In genomic region chr1:22259581-22260282, GRCh38 we compare ENCODE assay signal across 13 cellular contexts.
A peak's percentile ranks its signal among the peaks of the same experiment; 100 is the strongest.
DNase-seq lines count a peak whose midpoint lies in the region; ATAC-seq and TF ChIP-seq lines count a peak whose summit lies in the region.
"Had no signal": no experiment of that assay in that cellular context is flagged by ENCODE, and none has a peak within 500 bp of the region (broad histone marks: within the 10 kb centered on the region; RNA-seq: fewer than 3 reads in every experiment).

No MANE protein-coding gene starts in this region.

- H3K9ac ChIP-seq in trophoblast cell (ENCODE audit: low read length), result no peak overlapping the region

- H3K4me3 Mint-ChIP-seq in activated CD4-positive, alpha-beta T cell treated with anti-CD3 and anti-CD28 coated beads for 36 hours, result no peak overlapping the region
- H3K4me3 Mint-ChIP-seq: CD4-positive, CD25-positive, alpha-beta regulatory T cell; T-helper 1 cell treated with Interleukin-12 subunit alpha and Interleukin-12 subunit beta and Interleukin-4 antibody, amounts not matched to agents 30 μg/mL and 1 μg/mL, for 36 hours had no signal

- peak overlapping the region; percentile 9 for H2BK120ac ChIP-seq in trophoblast cell (ENCODE audit: insufficient read depth, low read length, poor library complexity)

- ATAC-seq in activated CD4-positive, alpha-beta T cell treated with anti-CD3 and anti-CD28 coated beads for 36 hours, result no peak
- no peak for ATAC-seq in GM21723 (IDR thresholded peaks at IDR 0.05; ENCODE audit: unreplicated experiment)
- no peak for ATAC-seq in esophagus mucosa
- no peak for ATAC-seq in GM18517 (IDR thresholded peaks at IDR 0.05; ENCODE audit: unreplicated experiment)
- ATAC-seq: right cardiac atrium had no signal

- no peaks in the 10 kb centered on the region for H3K9me3 Mint-ChIP-seq in activated CD4-positive, alpha-beta T cell treated with anti-CD3 and anti-CD28 coated beads for 36 hours (ENCODE audit: low read depth)
- H3K9me3 Mint-ChIP-seq: CD4-positive, CD25-positive, alpha-beta regulatory T cell; T-helper 1 cell treated with Interleukin-12 subunit alpha and Interleukin-12 subunit beta and Interleukin-4 antibody, amounts not matched to agents 30 μg/mL and 1 μg/mL, for 36 hours had no signal

- no peak overlapping the region for H3K4me2 ChIP-seq in trophoblast cell (ENCODE audit: low read length)

- H3K79me1 ChIP-seq in trophoblast cell (ENCODE audit: low read length), result peaks cover 30% of the 10 kb centered on the region

- H3K23ac ChIP-seq in trophoblast cell (ENCODE audit: low read length), result no peak overlapping the region

- no peak overlapping the region for H3K18ac ChIP-seq in trophoblast cell (ENCODE audit: low read length)

- H4K8ac ChIP-seq in trophoblast cell (ENCODE audit: low read depth, low read length), result no peak overlapping the region

- H2BK5ac ChIP-seq in trophoblast cell (ENCODE audit: low read depth, low read length, poor library complexity), result no peak overlapping the region

- no peaks in the 10 kb centered on the region for H3K36me3 Mint-ChIP-seq in activated CD4-positive, alpha-beta T cell treated with anti-CD3 and anti-CD28 coated beads for 36 hours (ENCODE audit: low read depth)
- H3K36me3 Mint-ChIP-seq: CD4-positive, CD25-positive, alpha-beta regulatory T cell had no signal

- H4K91ac ChIP-seq in trophoblast cell (ENCODE audit: low read depth, low read length), result no peak overlapping the region

- CTCF ChIA-PET in activated CD4-positive, alpha-beta T cell treated with anti-CD3 and anti-CD28 coated beads for 36 hours (lab: Charles Lee), result no interaction called here

- H4K12ac ChIP-seq in trophoblast cell (ENCODE audit: low read depth, low read length), result no peak overlapping the region

- H3K4me3 ChIP-seq in H7 (ENCODE audit: insufficient read depth, low read depth, low read length) (no peak overlapping the region), epithelial cell of esophagus (ENCODE audit: low read length) (no peak overlapping the region), trophoblast cell (ENCODE audit: low read depth, low read length) (no peak overlapping the region)

- no peak for TF ChIP-seq CTCF in epithelial cell of esophagus (IDR thresholded peaks at IDR 0.05; ENCODE audit: insufficient read depth, low read depth, low read length, missing control alignments)

- H3K4ac ChIP-seq in trophoblast cell (ENCODE audit: low read depth, low read length), result no peak overlapping the region

- peaks cover 36 to 49% of the 10 kb centered on the region in 2 experiments for H3K4me1 ChIP-seq in trophoblast cell (ENCODE audit: control insufficient read depth in 1 of 2, insufficient read depth in 2 of 2, low read length in 2 of 2)

- H3K4me1 Mint-ChIP-seq in activated CD4-positive, alpha-beta T cell treated with anti-CD3 and anti-CD28 coated beads for 36 hours, result no peaks in the 10 kb centered on the region
- H3K4me1 Mint-ChIP-seq: CD4-positive, CD25-positive, alpha-beta regulatory T cell had no signal

- POLR2A ChIA-PET in activated CD4-positive, alpha-beta T cell treated with anti-CD3 and anti-CD28 coated beads for 36 hours (lab: Charles Lee), result no interaction called here

- no peak overlapping the region for H2AK5ac ChIP-seq in trophoblast cell (ENCODE audit: low read length)

- no peak overlapping the region for H2BK12ac ChIP-seq in trophoblast cell (ENCODE audit: low read length)

- no peaks in the 10 kb centered on the region for H3K36me3 ChIP-seq in H7 (replicated peaks; ENCODE audit: control insufficient read depth, insufficient read depth, low read length)
- no peaks in the 10 kb centered on the region for H3K36me3 ChIP-seq in trophoblast cell (ENCODE audit: control insufficient read depth in 1 of 2, insufficient read depth in 2 of 2, low read length in 2 of 2)

- intact Hi-C loops in activated CD4-positive, alpha-beta T cell treated with anti-CD3 and anti-CD28 coated beads for 36 hours (cut with DNase I, micrococcal nuclease), result no loop called here

- H3K14ac ChIP-seq in trophoblast cell (ENCODE audit: low read length), result no peak overlapping the region

- H3K9me3 ChIP-seq in trophoblast cell (ENCODE audit: insufficient read depth, low read depth, low read length), result no peaks in the 10 kb centered on the region

- peaks cover 10% of the 10 kb centered on the region for H3K79me2 ChIP-seq in trophoblast cell (ENCODE audit: control insufficient read depth, insufficient read depth, low read length, poor library complexity)

- WGBS in trophoblast cell (ENCODE audit: extremely low coverage, insufficient coverage, insufficient read length), result no CpG with 5 or more reads among the region's 18 CpGs

- no peaks in the 10 kb centered on the region for H3K27me3 ChIP-seq in H7 (ENCODE audit: control insufficient read depth, insufficient read depth, low read length)
- H3K27me3 ChIP-seq in trophoblast cell (ENCODE audit: insufficient read depth, low read length), result no peaks in the 10 kb centered on the region

- no peak overlapping the region for H2AFZ ChIP-seq in trophoblast cell (ENCODE audit: insufficient read depth, low read length, poor library complexity)

- H3K27ac Mint-ChIP-seq in activated CD4-positive, alpha-beta T cell treated with anti-CD3 and anti-CD28 coated beads for 36 hours, result no peak overlapping the region
- H3K27ac Mint-ChIP-seq: CD4-positive, CD25-positive, alpha-beta regulatory T cell; T-helper 1 cell treated with Interleukin-12 subunit alpha and Interleukin-12 subunit beta and Interleukin-4 antibody, amounts not matched to agents 30 μg/mL and 1 μg/mL, for 36 hours had no signal

- H3K27ac ChIP-seq in trophoblast cell (ENCODE audit: low read depth, low read length), result peak overlapping the region; percentile 24

- peak; percentile 39 for DNase-seq in H7
- peak; percentile 77 for DNase-seq in NCI-H82 (lab: John Stamatoyannopoulos, UW)
- peak; percentile 28 for DNase-seq in epithelial cell of esophagus (ENCODE audit: low read depth)
- DNase-seq in trophoblast cell, result peak; percentile 64
- no peak for DNase-seq in activated CD4-positive, alpha-beta T cell treated with anti-CD3 and anti-CD28 coated beads for 36 hours
- DNase-seq: activated CD4-positive, alpha-beta T cell treated with anti-CD3 and anti-CD28 coated beads, Interleukin-2, amount 50 U/mL, for 1 hour; CD4-positive, CD25-positive, alpha-beta regulatory T cell; right cardiac atrium; substantia nigra had no signal

- peaks cover 4% of the 10 kb centered on the region for H3K27me3 Mint-ChIP-seq in activated CD4-positive, alpha-beta T cell treated with anti-CD3 and anti-CD28 coated beads for 36 hours
